In genomic region chr9:70411141-70411929, GRCh38 we compare ENCODE assay signal across 8 cellular contexts. TPM values are rescaled to one million over a fixed set of nuclear protein-coding genes. Genes with fewer than 3 reads are reported as not detected.
DNase-seq lines count a peak whose midpoint lies in the region; ATAC-seq and TF ChIP-seq lines count a peak whose summit lies in the region.

No MANE protein-coding gene starts in this region.

- H3K9ac ChIP-seq in parathyroid adenoma = peak overlapping the region; percentile 37

- intact Hi-C loops in activated naive CD4-positive, alpha-beta T cell treated with anti-CD3 and anti-CD28 coated beads for 36 hours (cut with micrococcal nuclease) = loop anchor here (2.0 to 5.0 kb wide), 3 partner anchors 59 to 1356 kb away; partner anchors contain the start of gene CEMIP2

- peaks cover 50% of the 10 kb centered on the region for H3K4me1 Mint-ChIP-seq in activated naive CD4-positive, alpha-beta T cell treated with anti-CD3 and anti-CD28 coated beads for 36 hours (ENCODE audit: low read depth)
- H3K4me1 Mint-ChIP-seq in glutamatergic neuron (ENCODE audit: low read depth, unreplicated experiment) = peaks cover 4% of the 10 kb centered on the region

- ATAC-seq in HG03457 (IDR thresholded peaks at IDR 0.05; ENCODE audit: unreplicated experiment) (no peak), HG03139 (IDR thresholded peaks at IDR 0.05; ENCODE audit: unreplicated experiment) (no peak), HG02678 (IDR thresholded peaks at IDR 0.05; ENCODE audit: unreplicated experiment) (no peak)

- H3K9me3 Mint-ChIP-seq in activated naive CD4-positive, alpha-beta T cell treated with anti-CD3 and anti-CD28 coated beads for 36 hours = no peaks in the 10 kb centered on the region
- H3K9me3 Mint-ChIP-seq in glutamatergic neuron (ENCODE audit: unreplicated experiment) = peaks cover 1% of the 10 kb centered on the region

- H3K4me3 Mint-ChIP-seq in activated naive CD4-positive, alpha-beta T cell treated with anti-CD3 and anti-CD28 coated beads for 36 hours = peak overlapping the region; percentile 100
- peak overlapping the region; percentile 42 for H3K4me3 Mint-ChIP-seq in glutamatergic neuron (ENCODE audit: unreplicated experiment)

- H3K9me3 ChIP-seq in parathyroid adenoma (ENCODE audit: control insufficient read depth, low read length) = no peaks in the 10 kb centered on the region

- TF ChIP-seq CTCF in glutamatergic neuron (IDR thresholded peaks at IDR 0.05; ENCODE audit: partially characterized antibody, unreplicated experiment) = no peak
- no peak for TF ChIP-seq CTCF in parathyroid adenoma (IDR thresholded peaks at IDR 0.05)

- H3K27me3 Mint-ChIP-seq in activated naive CD4-positive, alpha-beta T cell treated with anti-CD3 and anti-CD28 coated beads for 36 hours (ENCODE audit: low read depth) = no peaks in the 10 kb centered on the region
- peaks cover 16% of the 10 kb centered on the region for H3K27me3 Mint-ChIP-seq in glutamatergic neuron (ENCODE audit: unreplicated experiment)

- H2AFZ ChIP-seq in parathyroid adenoma = peak overlapping the region; percentile 50

- H3K27ac ChIP-seq in parathyroid adenoma = peak overlapping the region; percentile 100

- peak overlapping the region; percentile 99 for H3K27ac Mint-ChIP-seq in activated naive CD4-positive, alpha-beta T cell treated with anti-CD3 and anti-CD28 coated beads for 36 hours
- H3K27ac Mint-ChIP-seq in glutamatergic neuron (ENCODE audit: unreplicated experiment) = no peak overlapping the region

- no peaks in the 10 kb centered on the region for H3K36me3 ChIP-seq in parathyroid adenoma (ENCODE audit: control insufficient read depth, insufficient read depth, low read length)

- peak; percentile 64 for DNase-seq in CD1c-positive myeloid dendritic cell (ENCODE audit: extremely low spot score)
- DNase-seq in NCI-H1694 treated with DMSO at 0.1 percent for 48 hours (lab: John Stamatoyannopoulos, UW) = peak; percentile 43
- DNase-seq in activated naive CD4-positive, alpha-beta T cell treated with anti-CD3 and anti-CD28 coated beads for 36 hours = peak; percentile 62
- no peak for DNase-seq in glutamatergic neuron

- CTCF ChIA-PET in activated naive CD4-positive, alpha-beta T cell treated with anti-CD3 and anti-CD28 coated beads for 36 hours (lab: Charles Lee) = interaction anchor here (0.6 to 1.3 kb wide), 4 partner anchors 9 to 191 kb away, joined by 3 to 4 read pairs (median 4); no protein-coding TSS in a partner anchor

- H3K36me3 Mint-ChIP-seq in activated naive CD4-positive, alpha-beta T cell treated with anti-CD3 and anti-CD28 coated beads for 36 hours (ENCODE audit: low read depth) = peaks cover 38% of the 10 kb centered on the region
- H3K36me3 Mint-ChIP-seq in glutamatergic neuron (ENCODE audit: unreplicated experiment) = no peaks in the 10 kb centered on the region

- H3K4me2 ChIP-seq in parathyroid adenoma (ENCODE audit: low read length) = peak overlapping the region; percentile 87

- H3K27me3 ChIP-seq in parathyroid adenoma (ENCODE audit: control insufficient read depth, insufficient read depth, low read length) = no peaks in the 10 kb centered on the region

- H3K79me2 ChIP-seq in parathyroid adenoma = peaks cover 28% of the 10 kb centered on the region

- peak overlapping the region; percentile 99 for H3K4me3 ChIP-seq in parathyroid adenoma (ENCODE audit: low read depth, low read length)

- H3K4me1 ChIP-seq in parathyroid adenoma = peaks cover 19% of the 10 kb centered on the region

RNA-seq across cellular contexts. Expression of gene KLF9, which starts 3.1 kb away (rescaled TPM):
- 10 to 100 TPM; 44.2 to 45.0 TPM for total RNA-seq in activated naive CD4-positive, alpha-beta T cell treated with anti-CD3 and anti-CD28 coated beads for 36 hours
- total RNA-seq in glutamatergic neuron (ENCODE audit: unreplicated experiment) = 0.25 TPM

Comparison
In these comparisons a context has a peak if more than half of its experiments do, and no peak if none do; other contexts are left out.
1. RNA of gene KLF9, which starts 3.1 kb away (total RNA-seq): 44.2 to 45.0 TPM in activated naive CD4-positive, alpha-beta T cell treated with anti-CD3 and anti-CD28 coated beads for 36 hours; 0.25 TPM in glutamatergic neuron (single experiment); every median in the first group is over 10 times any median in the second.